In genomic region chr6:33502486-33502885, GRCh38 we compare ENCODE assay signal across 29 cellular contexts. TPM values are rescaled to one million over a fixed set of nuclear protein-coding genes. Genes with fewer than 3 reads are reported as not detected.
A peak's percentile ranks its signal among the peaks of the same experiment; 100 is the strongest.
DNase-seq lines count a peak whose midpoint lies in the region; FAIRE-seq and TF ChIP-seq lines count a peak whose summit lies in the region.
"Had no signal": no experiment of that assay in that cellular context is flagged by ENCODE, and none has a peak within 500 bp of the region (broad histone marks: within the 10 kb centered on the region; RNA-seq: fewer than 3 reads in every experiment).

No MANE protein-coding gene starts in this region.

- no peak overlapping the region for H2BK120ac ChIP-seq in neuronal stem cell (ENCODE audit: low read depth, low read length)

- peak overlapping the region; percentile 28 for H3K18ac ChIP-seq in neuronal stem cell (ENCODE audit: low read length)

- no peak overlapping the region for H3K9ac ChIP-seq in endodermal cell (ENCODE audit: extremely low read depth, low read length, poor library complexity, severe bottlenecking)
- H3K9ac ChIP-seq in kidney (ENCODE audit: low read length in 2 of 2) = no peak overlapping the region
- no peak overlapping the region for H3K9ac ChIP-seq in neuronal stem cell (ENCODE audit: low read depth, low read length, poor library complexity)
- no peak overlapping the region for H3K9ac ChIP-seq in smooth muscle cell (ENCODE audit: low read depth)
- H3K9ac ChIP-seq: BLaER1 had no signal

- H3K4me2 ChIP-seq in neuronal stem cell (ENCODE audit: insufficient read depth, low read length, poor library complexity, severe bottlenecking) = no peak overlapping the region
- no peak overlapping the region for H3K4me2 ChIP-seq in smooth muscle cell
- H3K4me2 ChIP-seq: BLaER1 had no signal

- no peak overlapping the region for H3K4me3 ChIP-seq in HEK293 (ENCODE audit: low read depth, low read length)
- H3K4me3 ChIP-seq in endodermal cell (ENCODE audit: low read length) = no peak overlapping the region
- H3K4me3 ChIP-seq in kidney (ENCODE audit: low read length in 2 of 2) = no peak overlapping the region
- H3K4me3 ChIP-seq in neuronal stem cell (ENCODE audit: low read length in 2 of 2) = no peak overlapping the region
- H3K4me3 ChIP-seq in adrenal gland = no peak overlapping the region
- H3K4me3 ChIP-seq in smooth muscle cell = no peak overlapping the region
- H3K4me3 ChIP-seq: BLaER1, GM12878 had no signal

- peaks cover 6% of the 10 kb centered on the region for H3K27me3 Mint-ChIP-seq in endodermal cell (ENCODE audit: insufficient read depth)
- H3K27me3 Mint-ChIP-seq in activated naive CD4-positive, alpha-beta T cell treated with anti-CD3 and anti-CD28 coated beads for 36 hours (ENCODE audit: low read depth) = no peaks in the 10 kb centered on the region
- H3K27me3 Mint-ChIP-seq: CD4-positive, alpha-beta memory T cell had no signal

- no peaks in the 10 kb centered on the region for H3K79me2 ChIP-seq in smooth muscle cell (ENCODE audit: low read depth)

- no peak for FAIRE-seq in kidney (lab: Jason Lieb, UNC)
- FAIRE-seq: A204.1, GM12878, GM12892, GM18507, GM19239 had no signal

- H3K36me3 Mint-ChIP-seq in endodermal cell (ENCODE audit: low read depth) = no peaks in the 10 kb centered on the region
- H3K36me3 Mint-ChIP-seq in activated naive CD4-positive, alpha-beta T cell treated with anti-CD3 and anti-CD28 coated beads for 36 hours (ENCODE audit: low read depth) = no peaks in the 10 kb centered on the region
- H3K36me3 Mint-ChIP-seq: CD14-positive monocyte; CD4-positive, alpha-beta memory T cell; CD4-positive, CD25-positive, alpha-beta regulatory T cell had no signal

- no peak overlapping the region for H2BK12ac ChIP-seq in neuronal stem cell (ENCODE audit: low read length)

- no peak overlapping the region for H4K8ac ChIP-seq in neuronal stem cell (ENCODE audit: low read depth, low read length)

- H3K36me3 ChIP-seq in HEK293 (ENCODE audit: control insufficient read depth in 2 of 2, insufficient read depth in 1 of 2, low read length in 2 of 2) (no peaks in the 10 kb centered on the region), endodermal cell (ENCODE audit: control insufficient read depth, insufficient read depth, low read length) (no peaks in the 10 kb centered on the region), kidney (ENCODE audit: control insufficient read depth in 1 of 2, insufficient read depth in 2 of 2, low read length in 2 of 2) (no peaks in the 10 kb centered on the region), neuronal stem cell (replicated peaks in 1 of 2; ENCODE audit: control insufficient read depth in 2 of 2, insufficient read depth in 2 of 2, low read length in 2 of 2) (no peaks in the 10 kb centered on the region), adrenal gland (replicated peaks in 1 of 2) (no peaks in the 10 kb centered on the region), smooth muscle cell (ENCODE audit: low read depth) (no peaks in the 10 kb centered on the region)
- H3K36me3 ChIP-seq: BE2C, BLaER1 had no signal

- H2BK5ac ChIP-seq in neuronal stem cell (ENCODE audit: low read length) = no peak overlapping the region

- POLR2A ChIA-PET in HEK293 (lab: Yijun Ruan, JAX) = interaction anchor here (0.6 kb wide), 2 partner anchors 50 to 349 kb away, joined by 3 to 4 read pairs; no protein-coding TSS in a partner anchor

- H3K14ac ChIP-seq in neuronal stem cell (ENCODE audit: low read length) = no peak overlapping the region

- H3K27ac ChIP-seq in HEK293 (ENCODE audit: extremely low read depth, low read depth, low read length) (no peak overlapping the region), endodermal cell (ENCODE audit: low read depth, low read length) (no peak overlapping the region), kidney (ENCODE audit: low read depth in 2 of 2, low read length in 2 of 2) (no peak overlapping the region), neuronal stem cell (replicated peaks; ENCODE audit: low read length) (no peak overlapping the region), adrenal gland (no peak overlapping the region), smooth muscle cell (ENCODE audit: low read depth) (no peak overlapping the region)
- H3K27ac ChIP-seq: BLaER1 had no signal

- no peak overlapping the region for H2AFZ ChIP-seq in neuronal stem cell (ENCODE audit: low read length)
- H2AFZ ChIP-seq in smooth muscle cell (ENCODE audit: low read depth) = no peak overlapping the region

- H4K91ac ChIP-seq in neuronal stem cell (ENCODE audit: low read depth, low read length, poor library complexity) = no peak overlapping the region

- no peak for TF ChIP-seq CTCF in HEK293 (tag by site-specific recombination; IDR thresholded peaks at IDR 0.05)
- no peak for TF ChIP-seq CTCF in endodermal cell (conservative IDR thresholded peaks at IDR 0.05)
- TF ChIP-seq CTCF in kidney (IDR thresholded peaks at IDR 0.05; ENCODE audit: borderline replicate concordance, extremely low read depth, insufficient read depth) = no peak
- no peak for TF ChIP-seq CTCF in adrenal gland (IDR thresholded peaks at IDR 0.05)
- no peak for TF ChIP-seq CTCF in smooth muscle cell (IDR thresholded peaks at IDR 0.05; ENCODE audit: borderline replicate concordance, insufficient read depth, poor library complexity, severe bottlenecking)

- peak overlapping the region; percentile 65 for H3K23ac ChIP-seq in neuronal stem cell (ENCODE audit: low read depth, low read length, poor library complexity)

- H4K20me1 ChIP-seq in smooth muscle cell (ENCODE audit: low read depth) = no peaks in the 10 kb centered on the region
- H4K20me1 ChIP-seq: BLaER1 had no signal

- H2BK15ac ChIP-seq in neuronal stem cell (ENCODE audit: low read length) = no peak overlapping the region

- H3K9me3 ChIP-seq in HEK293 (ENCODE audit: control insufficient read depth, insufficient read depth, low read depth, low read length) = no peaks in the 10 kb centered on the region
- H3K9me3 ChIP-seq in endodermal cell (ENCODE audit: control insufficient read depth, low read length) = peaks cover 13% of the 10 kb centered on the region
- H3K9me3 ChIP-seq in kidney (ENCODE audit: control insufficient read depth in 1 of 2, low read length in 2 of 2) = no peaks in the 10 kb centered on the region
- peaks cover 3 to 4% of the 10 kb centered on the region in 2 donors for H3K9me3 ChIP-seq in neuronal stem cell (replicated peaks in 1 of 2; ENCODE audit: control insufficient read depth in 2 of 2, insufficient read depth in 1 of 2, low read depth in 1 of 2, low read length in 2 of 2)
- H3K9me3 ChIP-seq in adrenal gland (replicated peaks in 1 of 3) = no peaks in the 10 kb centered on the region
- no peaks in the 10 kb centered on the region for H3K9me3 ChIP-seq in smooth muscle cell (replicated peaks; ENCODE audit: low read depth)

- CTCF ChIA-PET in HEK293 (lab: Yijun Ruan, JAX) = interaction anchor here (0.6 to 0.7 kb wide), 2 partner anchors 354 to 1025 kb away, joined by 3 to 4 read pairs; no protein-coding TSS in a partner anchor
- CTCF ChIA-PET in activated naive CD4-positive, alpha-beta T cell treated with anti-CD3 and anti-CD28 coated beads for 36 hours (lab: Charles Lee) = no interaction called here

- no peak overlapping the region for H2AK5ac ChIP-seq in neuronal stem cell (ENCODE audit: low read depth, low read length)

- H3K9me3 Mint-ChIP-seq in endodermal cell = peaks cover 24% of the 10 kb centered on the region
- H3K9me3 Mint-ChIP-seq in activated naive CD4-positive, alpha-beta T cell treated with anti-CD3 and anti-CD28 coated beads for 36 hours = no peaks in the 10 kb centered on the region

- no peak overlapping the region for H3K4ac ChIP-seq in neuronal stem cell (ENCODE audit: low read length)

- H3K79me1 ChIP-seq in neuronal stem cell (ENCODE audit: low read depth, low read length) = no peaks in the 10 kb centered on the region

- 94 to 97% methylated on average over 5 to 23 of the region's 23 CpGs for WGBS in endodermal cell (ENCODE audit: insufficient coverage in 1 of 2, insufficient read length in 1 of 2), 2 experiments
- no CpG with 5 or more reads among the region's 23 CpGs for WGBS in neuronal stem cell (ENCODE audit: extremely low coverage in 2 of 2, insufficient read length in 2 of 2, insufficient replicate concordance in 1 of 2), 2 donors
- 86 to 89% (median 87%) methylated on average over 21 to 23 of the region's 23 CpGs; no CpG with 5 or more reads in 1 of the 4 donors for WGBS in adrenal gland, 4 donors
- WGBS in smooth muscle cell (ENCODE audit: low lambda C conversion rate) = 95% methylated on average over 23 of the region's 23 CpGs

- H3F3A ChIP-seq in smooth muscle cell (ENCODE audit: low read depth) = no peaks in the 10 kb centered on the region

- no peak for TF ChIP-seq POLR2A in adrenal gland (IDR thresholded peaks at IDR 0.05)

- no peaks in the 10 kb centered on the region for H3K27me3 ChIP-seq in endodermal cell (ENCODE audit: control insufficient read depth, insufficient read depth, low read length, poor library complexity, severe bottlenecking)
- H3K27me3 ChIP-seq in neuronal stem cell (ENCODE audit: control insufficient read depth in 3 of 3, insufficient read depth in 3 of 3, low read depth in 1 of 3, low read length in 3 of 3) = no peaks in the 10 kb centered on the region
- no peaks in the 10 kb centered on the region for H3K27me3 ChIP-seq in adrenal gland
- H3K27me3 ChIP-seq in smooth muscle cell (ENCODE audit: low read depth) = peaks cover 5% of the 10 kb centered on the region
- H3K27me3 ChIP-seq: BE2C, BLaER1 had no signal

- no peak overlapping the region for H3K27ac Mint-ChIP-seq in endodermal cell
- H3K27ac Mint-ChIP-seq in activated naive CD4-positive, alpha-beta T cell treated with anti-CD3 and anti-CD28 coated beads for 36 hours = no peak overlapping the region
- H3K27ac Mint-ChIP-seq: CD14-positive monocyte; CD4-positive, alpha-beta memory T cell; CD4-positive, CD25-positive, alpha-beta regulatory T cell; CD8-positive, alpha-beta memory T cell had no signal

- DNase-seq in endodermal cell = peak; percentile 27
- peak; percentile 76 for DNase-seq in kidney
- DNase-seq in neuronal stem cell (ENCODE audit: low spot score) = no peak
- no peak for DNase-seq in GM19238 (ENCODE audit: insufficient read length, low spot score)
- no peak for DNase-seq in adrenal gland
- no peak for DNase-seq in smooth muscle cell (lab: John Stamatoyannopoulos, UW; ENCODE audit: unreplicated experiment)
- no peak for DNase-seq in activated naive CD4-positive, alpha-beta T cell treated with anti-CD3 and anti-CD28 coated beads for 36 hours
- DNase-seq: 8988T; ACHN; BE2C; C1 segment of cervical spinal cord; CD4-positive, alpha-beta memory T cell; CD4-positive, CD25-positive, alpha-beta regulatory T cell; CD8-positive, alpha-beta memory T cell; COR-L47; DMS 273 treated with DMSO at 0.1 percent for 48 hours; DMS153; DMS79; DND-41; EL; GDM1 had no signal

- intact Hi-C loops in kidney (cut with DNase I) (no loop called here), adrenal gland (cut with DNase I) (no loop called here)
- intact Hi-C loops in activated naive CD4-positive, alpha-beta T cell treated with anti-CD3 and anti-CD28 coated beads for 36 hours (cut with micrococcal nuclease) = no loop called here

- H3K4me1 ChIP-seq in HEK293 (ENCODE audit: control insufficient read depth, insufficient read depth, low read length) = no peaks in the 10 kb centered on the region
- H3K4me1 ChIP-seq in endodermal cell (ENCODE audit: control insufficient read depth, insufficient read depth, low read length) = no peaks in the 10 kb centered on the region
- no peaks in the 10 kb centered on the region for H3K4me1 ChIP-seq in kidney (ENCODE audit: control insufficient read depth in 1 of 2, insufficient read depth in 1 of 2, low read depth in 1 of 2, low read length in 2 of 2)
- H3K4me1 ChIP-seq in neuronal stem cell (ENCODE audit: control insufficient read depth in 2 of 2, insufficient read depth in 1 of 2, low read depth in 1 of 2, low read length in 2 of 2) = peaks cover 0 to 9% of the 10 kb centered on the region in 2 donors
- no peaks in the 10 kb centered on the region for H3K4me1 ChIP-seq in adrenal gland (replicated peaks in 1 of 2)
- H3K4me1 ChIP-seq in smooth muscle cell (ENCODE audit: low read depth) = no peaks in the 10 kb centered on the region
- H3K4me1 ChIP-seq: BE2C, BLaER1 had no signal

- no peaks in the 10 kb centered on the region for H3K4me1 Mint-ChIP-seq in endodermal cell
- no peaks in the 10 kb centered on the region for H3K4me1 Mint-ChIP-seq in activated naive CD4-positive, alpha-beta T cell treated with anti-CD3 and anti-CD28 coated beads for 36 hours (ENCODE audit: low read depth)
- H3K4me1 Mint-ChIP-seq: CD4-positive, alpha-beta memory T cell; CD8-positive, alpha-beta memory T cell had no signal

- H3K4me3 Mint-ChIP-seq in endodermal cell = no peak overlapping the region
- H3K4me3 Mint-ChIP-seq in activated naive CD4-positive, alpha-beta T cell treated with anti-CD3 and anti-CD28 coated beads for 36 hours = no peak overlapping the region
- H3K4me3 Mint-ChIP-seq: CD14-positive monocyte; CD4-positive, alpha-beta memory T cell; CD4-positive, CD25-positive, alpha-beta regulatory T cell; CD8-positive, alpha-beta memory T cell had no signal

RNA-seq across cellular contexts. Expression of gene ZBTB9, which starts 48.1 kb away (rescaled TPM):
- total RNA-seq in endodermal cell (10 to 100 TPM; 18.0 to 20.6 TPM), kidney (11.5 TPM), adrenal gland (10 to 100 TPM in 1 of 8 donors, 1 to 10 TPM in 7; 2.3 to 10.3 (median 6.7) TPM), smooth muscle cell (7.5 and 11.6 TPM in 2 replicates)
- polyA plus RNA-seq in endodermal cell (2013, experiment 1 of 2) = 14.1 TPM
- polyA plus RNA-seq in endodermal cell (2013, experiment 2 of 2) = 12.5 TPM
- polyA plus RNA-seq in kidney (ENCODE audit: insufficient read depth, low read depth, low replicate concordance) (6.4 TPM), adrenal gland (10 to 100 TPM in 1 of 3 donors, 1 to 10 TPM in 2; 3.8 to 11.2 (median 4.2) TPM), smooth muscle cell (6.2 and 10.9 TPM in 2 replicates)
- 7.6 TPM for polyA plus RNA-seq in neuronal stem cell (2013, experiment 1 of 2)
- polyA plus RNA-seq in neuronal stem cell (2013, experiment 2 of 2) = 7.2 TPM
- 1 to 10 TPM; 5.0 to 6.5 TPM for total RNA-seq in activated naive CD4-positive, alpha-beta T cell treated with anti-CD3 and anti-CD28 coated beads for 36 hours

Comparison
In these comparisons a context has a peak if more than half of its experiments do, and no peak if none do; other contexts are left out.
1. DNase-seq: peak in endodermal cell (single experiment) and kidney (single experiment); none in neuronal stem cell (single experiment), GM19238 (single experiment), adrenal gland (0 of 7), smooth muscle cell (single experiment) and activated naive CD4-positive, alpha-beta T cell treated with anti-CD3 and anti-CD28 coated beads for 36 hours (single experiment).